ENCODE assay signal across 17 cellular contexts in the genomic region with DNA sequence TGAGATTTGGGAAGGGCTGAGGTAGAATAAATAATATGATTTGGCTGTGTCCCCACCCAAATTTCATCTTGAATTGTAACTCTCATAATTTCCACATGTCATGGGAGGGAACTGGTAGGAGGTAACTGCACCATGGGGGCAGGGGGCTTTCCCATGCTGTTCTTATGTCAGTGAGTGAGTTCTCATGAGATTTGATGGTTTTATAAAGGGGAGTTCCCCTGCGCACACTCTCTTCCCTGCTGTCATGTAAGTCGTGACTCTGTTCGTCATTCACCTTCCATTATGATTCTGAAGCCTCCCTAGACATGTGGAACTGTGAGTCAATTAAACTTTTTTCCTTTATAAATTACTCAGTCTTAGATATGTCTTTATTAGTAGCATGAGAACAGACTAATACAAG.
DNase-seq lines count a peak whose midpoint lies in the region; ATAC-seq and TF ChIP-seq lines count a peak whose summit lies in the region.
"Had no signal": no experiment of that assay in that cellular context is flagged by ENCODE, and none has a peak within 500 bp of the region (broad histone marks: within the 10 kb centered on the region; RNA-seq: fewer than 3 reads in every experiment).

No MANE protein-coding gene starts in this region.

- H3K27ac Mint-ChIP-seq in activated CD4-positive, alpha-beta T cell treated with anti-CD3 and anti-CD28 coated beads, Interleukin-2, amount 10 ng/mL, durations not matched to agents 24 days and 14 days, result no peak overlapping the region
- peak overlapping the region; percentile 43 for H3K27ac Mint-ChIP-seq in activated T-helper 1 cell treated with anti-CD3 and anti-CD28 coated beads, Interleukin-12 subunit alpha, Interleukin-12 subunit beta, Interleukin-2, Interleukin-4 antibody, amounts not matched to agents 30 ng/mL and 10 ng/mL and 1 ng/mL, durations not matched to agents 14 hours and 24 hours and 36 hours
- no peak overlapping the region for H3K27ac Mint-ChIP-seq in naive thymus-derived CD8-positive, alpha-beta T cell
- H3K27ac Mint-ChIP-seq: T-cell had no signal

- no peaks in the 10 kb centered on the region for H3K27me3 Mint-ChIP-seq in activated CD4-positive, alpha-beta T cell treated with anti-CD3 and anti-CD28 coated beads, Interleukin-2, amount 10 ng/mL, durations not matched to agents 24 days and 14 days
- peaks cover 2% of the 10 kb centered on the region for H3K27me3 Mint-ChIP-seq in activated T-helper 1 cell treated with anti-CD3 and anti-CD28 coated beads, Interleukin-12 subunit alpha, Interleukin-12 subunit beta, Interleukin-2, Interleukin-4 antibody, amounts not matched to agents 30 ng/mL and 10 ng/mL and 1 ng/mL, durations not matched to agents 14 hours and 24 hours and 36 hours (ENCODE audit: insufficient read depth)
- peaks cover 0 to 9% (median 3%) of the 10 kb centered on the region in 5 donors for H3K27me3 Mint-ChIP-seq in naive thymus-derived CD8-positive, alpha-beta T cell

- 85 to 93% (median 90%) methylated on average over 3 of the region's 3 CpGs for WGBS in stomach, 5 donors

- peak; percentile 64 for DNase-seq in activated CD4-positive, alpha-beta T cell treated with anti-CD3 and anti-CD28 coated beads for 48 hours
- DNase-seq in activated CD4-positive, alpha-beta T cell treated with anti-CD3 and anti-CD28 coated beads, Interleukin-2, amount 10 ng/mL, durations not matched to agents 24 days and 14 days, result no peak
- no peak for DNase-seq in activated T-helper 1 cell treated with anti-CD3 and anti-CD28 coated beads, Interleukin-12 subunit alpha, Interleukin-12 subunit beta, Interleukin-2, Interleukin-4 antibody, amounts not matched to agents 30 ng/mL and 10 ng/mL and 1 ng/mL, durations not matched to agents 14 hours and 24 hours and 36 hours (ENCODE audit: low spot score)
- DNase-seq in stimulated activated CD4-positive, alpha-beta T cell treated with anti-CD3 and anti-CD28 coated beads, Interleukin-15, amount 100 ng/mL, for 48 hours (ENCODE audit: low read depth in 2 of 2), result peak; percentile 25 to 34
- DNase-seq in stimulated activated CD8-positive, alpha-beta memory T cell treated with anti-CD3 and anti-CD28 coated beads, Interleukin-4, amount 100 ng/mL, for 48 hours, result peak; percentile 36
- DNase-seq in stomach, result no peak
- DNase-seq in naive thymus-derived CD8-positive, alpha-beta T cell, result no peak
- DNase-seq in NCI-H2227 (lab: John Stamatoyannopoulos, UW; ENCODE audit: unreplicated experiment), result no peak
- DNase-seq: DMS53, GF-D8, lower lobe of right lung, NCI-H1417, NCI-H510A, SIG-M5, T-cell, transverse colon had no signal

- intact Hi-C loops in activated CD4-positive, alpha-beta T cell treated with anti-CD3 and anti-CD28 coated beads, Interleukin-2, amount 10 ng/mL, durations not matched to agents 24 days and 14 days (cut with micrococcal nuclease), result no loop called here
- intact Hi-C loops in activated T-helper 1 cell treated with anti-CD3 and anti-CD28 coated beads, Interleukin-12 subunit alpha, Interleukin-12 subunit beta, Interleukin-2, Interleukin-4 antibody, amounts not matched to agents 30 ng/mL and 10 ng/mL and 1 ng/mL, durations not matched to agents 14 hours and 24 hours and 36 hours (cut with micrococcal nuclease), result no loop called here
- intact Hi-C loops in stomach (cut with DNase I; ENCODE audit: low total_unique reads), result no loop called here

- H3K27ac ChIP-seq in stomach, result no peak overlapping the region
- H3K27ac ChIP-seq: lower lobe of right lung, prostate gland, transverse colon had no signal

- no peaks in the 10 kb centered on the region for H3K36me3 ChIP-seq in stomach
- H3K36me3 ChIP-seq: lower lobe of right lung, prostate gland, transverse colon had no signal

- no peak for TF ChIP-seq CTCF in stomach (IDR thresholded peaks at IDR 0.05)

- no peak for ATAC-seq in naive thymus-derived CD8-positive, alpha-beta T cell
- ATAC-seq: lower lobe of right lung, T-cell had no signal

- no peak overlapping the region for H3K4me3 Mint-ChIP-seq in activated CD4-positive, alpha-beta T cell treated with anti-CD3 and anti-CD28 coated beads, Interleukin-2, amount 10 ng/mL, durations not matched to agents 24 days and 14 days
- H3K4me3 Mint-ChIP-seq in activated T-helper 1 cell treated with anti-CD3 and anti-CD28 coated beads, Interleukin-12 subunit alpha, Interleukin-12 subunit beta, Interleukin-2, Interleukin-4 antibody, amounts not matched to agents 30 ng/mL and 10 ng/mL and 1 ng/mL, durations not matched to agents 14 hours and 24 hours and 36 hours, result no peak overlapping the region
- no peak overlapping the region for H3K4me3 Mint-ChIP-seq in naive thymus-derived CD8-positive, alpha-beta T cell
- H3K4me3 Mint-ChIP-seq: T-cell had no signal

- no peaks in the 10 kb centered on the region for H3K36me3 Mint-ChIP-seq in activated CD4-positive, alpha-beta T cell treated with anti-CD3 and anti-CD28 coated beads, Interleukin-2, amount 10 ng/mL, durations not matched to agents 24 days and 14 days (ENCODE audit: low read depth)
- no peaks in the 10 kb centered on the region for H3K36me3 Mint-ChIP-seq in activated T-helper 1 cell treated with anti-CD3 and anti-CD28 coated beads, Interleukin-12 subunit alpha, Interleukin-12 subunit beta, Interleukin-2, Interleukin-4 antibody, amounts not matched to agents 30 ng/mL and 10 ng/mL and 1 ng/mL, durations not matched to agents 14 hours and 24 hours and 36 hours (ENCODE audit: low read depth)
- peaks cover 0 to 7% (median 0%) of the 10 kb centered on the region in 3 donors for H3K36me3 Mint-ChIP-seq in naive thymus-derived CD8-positive, alpha-beta T cell
- H3K36me3 Mint-ChIP-seq: T-cell had no signal

- no peak for TF ChIP-seq POLR2A in stomach (IDR thresholded peaks at IDR 0.05)

- no peaks in the 10 kb centered on the region for H3K9me3 ChIP-seq in stomach
- H3K9me3 ChIP-seq: lower lobe of right lung, prostate gland, transverse colon had no signal

- no peak for TF ChIP-seq EP300 in stomach (IDR thresholded peaks at IDR 0.05)

- no peaks in the 10 kb centered on the region for H3K27me3 ChIP-seq in stomach
- H3K27me3 ChIP-seq: transverse colon had no signal

- peaks cover 10% of the 10 kb centered on the region for H3K9me3 Mint-ChIP-seq in activated CD4-positive, alpha-beta T cell treated with anti-CD3 and anti-CD28 coated beads, Interleukin-2, amount 10 ng/mL, durations not matched to agents 24 days and 14 days
- peaks cover 7% of the 10 kb centered on the region for H3K9me3 Mint-ChIP-seq in activated T-helper 1 cell treated with anti-CD3 and anti-CD28 coated beads, Interleukin-12 subunit alpha, Interleukin-12 subunit beta, Interleukin-2, Interleukin-4 antibody, amounts not matched to agents 30 ng/mL and 10 ng/mL and 1 ng/mL, durations not matched to agents 14 hours and 24 hours and 36 hours
- peaks cover 0 to 18% (median 5%) of the 10 kb centered on the region in 9 donors for H3K9me3 Mint-ChIP-seq in naive thymus-derived CD8-positive, alpha-beta T cell

- POLR2A ChIA-PET in naive thymus-derived CD8-positive, alpha-beta T cell (lab: Charles Lee), result no interaction called here

- H3K4me1 Mint-ChIP-seq in activated CD4-positive, alpha-beta T cell treated with anti-CD3 and anti-CD28 coated beads, Interleukin-2, amount 10 ng/mL, durations not matched to agents 24 days and 14 days, result no peaks in the 10 kb centered on the region
- H3K4me1 Mint-ChIP-seq in activated T-helper 1 cell treated with anti-CD3 and anti-CD28 coated beads, Interleukin-12 subunit alpha, Interleukin-12 subunit beta, Interleukin-2, Interleukin-4 antibody, amounts not matched to agents 30 ng/mL and 10 ng/mL and 1 ng/mL, durations not matched to agents 14 hours and 24 hours and 36 hours (ENCODE audit: low read depth), result no peaks in the 10 kb centered on the region
- H3K4me1 Mint-ChIP-seq in naive thymus-derived CD8-positive, alpha-beta T cell, result no peaks in the 10 kb centered on the region
- H3K4me1 Mint-ChIP-seq: T-cell had no signal

- no peak overlapping the region for H3K4me3 ChIP-seq in stomach
- H3K4me3 ChIP-seq: lower lobe of right lung, prostate gland, transverse colon had no signal

- peaks cover 0 to 4% (median 0%) of the 10 kb centered on the region in 4 donors for H3K4me1 ChIP-seq in stomach
- H3K4me1 ChIP-seq: lower lobe of right lung, prostate gland, transverse colon had no signal

Comparison
In these comparisons a context has a peak if more than half of its experiments do, and no peak if none do; other contexts are left out.
1. DNase-seq: peak in activated CD4-positive, alpha-beta T cell treated with anti-CD3 and anti-CD28 coated beads for 48 hours (single experiment), stimulated activated CD4-positive, alpha-beta T cell treated with anti-CD3 and anti-CD28 coated beads, Interleukin-15, amount 100 ng/mL, for 48 hours (2 of 2) and stimulated activated CD8-positive, alpha-beta memory T cell treated with anti-CD3 and anti-CD28 coated beads, Interleukin-4, amount 100 ng/mL, for 48 hours (single experiment); none in activated CD4-positive, alpha-beta T cell treated with anti-CD3 and anti-CD28 coated beads, Interleukin-2, amount 10 ng/mL, durations not matched to agents 24 days and 14 days (single experiment), activated T-helper 1 cell treated with anti-CD3 and anti-CD28 coated beads, Interleukin-12 subunit alpha, Interleukin-12 subunit beta, Interleukin-2, Interleukin-4 antibody, amounts not matched to agents 30 ng/mL and 10 ng/mL and 1 ng/mL, durations not matched to agents 14 hours and 24 hours and 36 hours (single experiment), stomach (single experiment), naive thymus-derived CD8-positive, alpha-beta T cell (0 of 10) and NCI-H2227 (single experiment).